15 cellular contexts compared by ENCODE assay signal in the genomic region with DNA sequence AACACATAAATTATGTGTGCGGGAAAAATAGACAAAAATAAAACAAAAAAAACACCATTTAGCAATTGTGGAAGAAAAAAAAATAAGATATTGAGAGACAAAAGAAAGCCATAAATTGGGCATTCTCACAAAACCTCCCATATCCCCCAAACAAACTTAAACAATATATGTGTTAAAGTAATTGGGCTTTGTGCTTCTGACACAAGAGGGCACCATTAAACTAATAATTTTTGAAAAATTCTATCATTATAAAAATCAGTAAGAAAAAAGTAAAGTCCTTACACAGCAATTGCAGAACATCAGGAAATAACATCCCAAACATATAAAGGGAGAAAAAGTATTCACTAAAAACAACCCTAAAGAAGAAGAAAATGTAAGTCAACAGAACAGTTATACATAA.
DNase-seq lines count a peak whose midpoint lies in the region; ATAC-seq and TF ChIP-seq lines count a peak whose summit lies in the region.
"Had no signal": no experiment of that assay in that cellular context is flagged by ENCODE, and none has a peak within 500 bp of the region (broad histone marks: within the 10 kb centered on the region; RNA-seq: fewer than 3 reads in every experiment).

No MANE protein-coding gene starts in this region.

- no peaks in the 10 kb centered on the region for H3K9me3 ChIP-seq in Panc1 (ENCODE audit: control insufficient read depth, insufficient read depth, low read depth, low read length)
- H3K9me3 ChIP-seq: neutrophil, thoracic aorta had no signal

- in situ Hi-C loops in KBM-7 (cut with MboI; ENCODE audit: low pct_unique_long_range_greater_than_20kb, low sequenced_read_pairs): no loop called here
- in situ Hi-C loops in Panc1 (cut with HindIII; ENCODE audit: low pct_unique_long_range_greater_than_20kb, low sequenced_read_pairs): no loop called here

- no peak for ATAC-seq in Panc1
- ATAC-seq: left lung had no signal

- no peak for TF ChIP-seq POLR2A in lower leg skin (IDR thresholded peaks at IDR 0.05)

- no peaks in the 10 kb centered on the region for H3K27me3 ChIP-seq in Panc1 (ENCODE audit: control insufficient read depth, insufficient read depth, low read length)
- H3K27me3 ChIP-seq: left lung, neutrophil had no signal

- POLR2A ChIA-PET in Panc1 (lab: Charles Lee): no interaction called here

- H3K4me1 ChIP-seq in Panc1 (ENCODE audit: control insufficient read depth, insufficient read depth, low read length): no peaks in the 10 kb centered on the region
- H3K4me1 ChIP-seq: left lung had no signal

- peak; percentile 7 for DNase-seq in DMS53 treated with DMSO at 0.1 percent for 48 hours (lab: John Stamatoyannopoulos, UW; ENCODE audit: unreplicated experiment)
- DNase-seq in KBM-7: peak; percentile 5
- no peak for DNase-seq in Panc1 (ENCODE audit: low read depth, low spot score)
- peak; percentile 18 for DNase-seq in glomerular visceral epithelial cell (ENCODE audit: extremely low spot score)
- no peak for DNase-seq in NCI-H526 (lab: John Stamatoyannopoulos, UW)
- DNase-seq in lower leg skin (ENCODE audit: low spot score in 2 of 2): no peak
- no peak for DNase-seq in SHP77 (lab: John Stamatoyannopoulos, UW)
- no peak for DNase-seq in GM19238 (ENCODE audit: insufficient read length, low spot score)
- DNase-seq: activated CD4-positive, alpha-beta T cell treated with anti-CD3 and anti-CD28 coated beads, Interleukin-2, amount 50 U/mL, for 1 hour; CD4-positive, CD25-positive, alpha-beta regulatory T cell; left lung; NCI-H1105; T-helper 1 cell had no signal

- intact Hi-C loops in Panc1 (cut with micrococcal nuclease; ENCODE audit: unreplicated experiment) (loop anchor here (5.0 kb wide), 1 partner anchor 1009 kb away; no protein-coding TSS in a partner anchor), lower leg skin (cut with DNase I; ENCODE audit: low total_unique reads) (no loop called here)

- TF ChIP-seq CTCF in Panc1 (IDR thresholded peaks at IDR 0.05): peak; percentile 24; the same call in 1 of the 2 replicates
- TF ChIP-seq CTCF in lower leg skin (IDR thresholded peaks at IDR 0.05): no peak

- no TSS peak for BruUV-seq in Panc1 (replicated peaks; lab: Mats Ljungman, UMichigan)

- 32 to 63% methylated on average over 1 of the region's 1 CpG for WGBS in lower leg skin, 2 donors

- H3K27ac ChIP-seq in Panc1 (ENCODE audit: low read length): no peak overlapping the region
- H3K27ac ChIP-seq: left lung, neutrophil, thoracic aorta had no signal

- no peaks in the 10 kb centered on the region for H3K36me3 ChIP-seq in Panc1 (ENCODE audit: control insufficient read depth, insufficient read depth, low read length)
- H3K36me3 ChIP-seq: left lung, neutrophil, thoracic aorta had no signal

- CTCF ChIA-PET in Panc1 (lab: Charles Lee): no interaction called here

- H3K4me3 ChIP-seq in Panc1 (ENCODE audit: low read depth in 2 of 2, low read length in 2 of 2) (no peak overlapping the region), lower leg skin (ENCODE audit: low read depth, poor library complexity, severe bottlenecking) (no peak overlapping the region)
- H3K4me3 ChIP-seq: left lung, thoracic aorta had no signal

Comparison
In these comparisons a context has a peak if more than half of its experiments do, and no peak if none do; other contexts are left out.
1. DNase-seq: peak in DMS53 treated with DMSO at 0.1 percent for 48 hours (single experiment), KBM-7 (single experiment) and glomerular visceral epithelial cell (single experiment); none in Panc1 (single experiment), NCI-H526 (0 of 2), lower leg skin (0 of 2), SHP77 (0 of 2) and GM19238 (single experiment).